Comparison of ENCODE assay signal across 25 cellular contexts in the genomic region with DNA sequence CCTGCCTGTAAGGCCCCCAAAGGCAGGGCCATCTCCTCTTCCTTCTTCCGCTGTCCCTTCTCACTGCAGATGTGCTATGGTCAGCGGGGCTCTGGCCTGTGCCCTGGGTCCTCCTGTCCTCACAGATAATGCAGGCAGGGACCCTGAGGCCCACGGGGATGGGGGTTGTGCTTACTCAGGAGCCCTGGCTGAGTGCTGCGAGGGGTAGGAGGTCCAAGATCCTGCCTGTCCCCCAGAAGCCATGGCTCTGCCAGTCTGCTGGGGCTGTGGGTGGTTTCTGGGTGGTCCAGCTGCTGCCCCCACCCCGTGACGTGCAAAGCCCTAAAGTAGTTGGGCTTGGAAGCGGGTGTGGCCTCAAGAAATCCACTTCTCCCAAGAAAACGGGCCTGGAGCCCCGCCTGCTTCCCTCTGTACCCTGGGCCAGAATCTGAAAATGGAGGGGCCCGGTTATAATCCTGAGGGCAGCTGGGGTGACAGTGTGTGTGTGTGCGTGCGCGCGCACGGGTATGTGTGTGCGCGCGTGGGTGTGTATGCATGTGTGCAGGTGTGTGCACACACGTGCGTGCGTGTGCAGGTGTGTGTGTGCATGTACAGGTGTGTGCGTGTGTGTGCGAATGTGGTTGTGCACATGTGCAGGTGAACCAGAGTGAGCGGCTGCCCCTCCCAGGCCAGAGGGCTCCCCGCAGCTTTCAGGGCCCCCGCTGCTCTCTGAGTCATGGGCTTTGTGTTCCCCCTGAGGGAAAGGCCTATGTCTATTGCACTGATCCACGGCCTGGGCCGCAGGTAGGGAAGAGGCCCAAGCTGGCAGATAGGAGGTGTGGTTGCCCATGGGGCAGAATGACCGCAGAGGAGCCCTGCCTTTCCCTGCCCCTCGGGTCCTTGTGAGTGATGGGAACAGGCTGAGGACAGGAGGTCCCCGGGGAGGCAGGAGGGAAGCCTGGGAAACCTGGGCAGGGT. TPM values are rescaled to one million over a fixed set of nuclear protein-coding genes. Genes with fewer than 3 reads are reported as not detected.
"Had no signal": no experiment of that assay in that cellular context is flagged by ENCODE, and none has a peak within 500 bp of the region (broad histone marks: within the 10 kb centered on the region; RNA-seq: fewer than 3 reads in every experiment).

No MANE protein-coding gene starts in this region.

- H3K4me3 ChIP-seq: lung, neural progenitor cell, transverse colon had no signal

- H3K4me2 ChIP-seq: neural progenitor cell had no signal

- H3K27ac ChIP-seq: epithelial cell of prostate, neural progenitor cell, transverse colon had no signal

- H3K27ac Mint-ChIP-seq: activated CD8-positive, alpha-beta T cell treated with anti-CD3 and anti-CD28 coated beads for 36 hours; brain; dendritic cell treated with granulocyte-macrophage colony-stimulating factor and Interleukin-4, amounts not matched to agents 40 ng/mL and 50 ng/mL, for 4 days; immature natural killer cell; WTC11 had no signal

- H3K27me3 Mint-ChIP-seq: activated CD8-positive, alpha-beta T cell treated with anti-CD3 and anti-CD28 coated beads for 36 hours; brain had no signal

- H2AFZ ChIP-seq: neural progenitor cell, parathyroid adenoma had no signal

- H3K36me3 ChIP-seq: neural progenitor cell, transverse colon had no signal

- H3K9me3 ChIP-seq: transverse colon had no signal

- H3K36me3 Mint-ChIP-seq: activated naive CD4-positive, alpha-beta T cell treated with anti-CD3 and anti-CD28 coated beads, Interleukin-2, amount 50 U/mL, for 72 hours; brain; immature natural killer cell; neural progenitor cell; WTC11 had no signal

- H3K4me1 Mint-ChIP-seq: brain had no signal

- H3K9ac ChIP-seq: neural progenitor cell, parathyroid adenoma had no signal

- DNase-seq: activated CD4-positive, alpha-beta T cell treated with anti-CD3 and anti-CD28 coated beads for 48 hours; activated CD8-positive, alpha-beta T cell treated with anti-CD3 and anti-CD28 coated beads for 36 hours; activated effector memory CD4-positive, alpha-beta T cell treated with Interleukin-2 at 50 U/mL for 16 hours; activated T-cell treated with anti-CD3 and anti-CD28 coated beads, Interleukin-2, amount 50 U/mL, for 4 hours; head of caudate nucleus; immature natural killer cell; midbrain; stimulated activated CD4-positive, alpha-beta T cell treated with anti-CD3 and anti-CD28 coated beads, Interleukin-15, amount 100 ng/mL, for 24 hours; stimulated activated CD4-positive, alpha-beta T cell treated with anti-CD3 and anti-CD28 coated beads, Interleukin-4, amount 100 ng/mL, for 1 hour; stimulated activated naive CD4-positive, alpha-beta T cell; T-helper 2 cell; transverse colon had no signal

- H3K9me3 Mint-ChIP-seq: activated CD8-positive, alpha-beta T cell treated with anti-CD3 and anti-CD28 coated beads for 36 hours; activated naive CD4-positive, alpha-beta T cell treated with anti-CD3 and anti-CD28 coated beads, Interleukin-2, amount 50 U/mL, for 72 hours; activated T-cell treated with anti-CD3 and anti-CD28 coated beads, Interleukin-2, amount 50 U/mL, for 4 hours; brain; dendritic cell treated with granulocyte-macrophage colony-stimulating factor and Interleukin-4, amounts not matched to agents 40 ng/mL and 50 ng/mL, for 4 days; immature natural killer cell; neural progenitor cell; WTC11 had no signal

- H3K27me3 ChIP-seq: neural progenitor cell, transverse colon had no signal

- H3K79me2 ChIP-seq: parathyroid adenoma had no signal

- H3K4me3 Mint-ChIP-seq: activated CD8-positive, alpha-beta T cell treated with anti-CD3 and anti-CD28 coated beads for 36 hours; activated T-cell treated with anti-CD3 and anti-CD28 coated beads, Interleukin-2, amount 50 U/mL, for 4 hours; brain; dendritic cell treated with granulocyte-macrophage colony-stimulating factor and Interleukin-4, amounts not matched to agents 40 ng/mL and 50 ng/mL, for 4 days; immature natural killer cell; neural progenitor cell; WTC11 had no signal

- H3K4me1 ChIP-seq: transverse colon had no signal

- ATAC-seq: activated CD8-positive, alpha-beta T cell treated with anti-CD3 and anti-CD28 coated beads for 36 hours; activated naive CD4-positive, alpha-beta T cell treated with anti-CD3 and anti-CD28 coated beads, Interleukin-2, amount 50 U/mL, for 72 hours; activated T-cell treated with anti-CD3 and anti-CD28 coated beads, Interleukin-2, amount 50 U/mL, for 4 hours; WTC11 had no signal

RNA-seq across cellular contexts. Expression of gene GGT6, which starts 47.9 kb away (rescaled TPM):
- total RNA-seq: activated CD8-positive, alpha-beta T cell treated with anti-CD3 and anti-CD28 coated beads for 36 hours; activated naive CD4-positive, alpha-beta T cell treated with anti-CD3 and anti-CD28 coated beads, Interleukin-2, amount 50 U/mL, for 72 hours; activated T-cell treated with anti-CD3 and anti-CD28 coated beads, Interleukin-2, amount 50 U/mL, for 4 hours; cerebellum; fibroblast of lung; frontal cortex; myocyte; skeletal muscle tissue had no signal
